8 cellular contexts compared by ENCODE assay signal in genomic region chr19:2477732-2478191, GRCh38. TPM values are rescaled to one million over a fixed set of nuclear protein-coding genes. Genes with fewer than 3 reads are reported as not detected.
DNase-seq lines count a peak whose midpoint lies in the region; ATAC-seq and TF ChIP-seq lines count a peak whose summit lies in the region.

No MANE protein-coding gene starts in this region.

- H3K4me1 Mint-ChIP-seq in central memory CD8-positive, alpha-beta T cell, result peaks cover 33% of the 10 kb centered on the region

- peak overlapping the region; percentile 99 for H3K4me3 Mint-ChIP-seq in central memory CD8-positive, alpha-beta T cell

- no peak for TF ChIP-seq POLR2A in Peyer's patch (IDR thresholded peaks at IDR 0.05)
- TF ChIP-seq POLR2A in lower leg skin (IDR thresholded peaks at IDR 0.05), result no peak

- H3K4me1 ChIP-seq in ES-I3 (ENCODE audit: insufficient read depth, low read length), result no peaks in the 10 kb centered on the region
- H3K4me1 ChIP-seq in Peyer's patch, result peaks cover 3 to 32% (median 12%) of the 10 kb centered on the region in 4 donors
- H3K4me1 ChIP-seq in thymus (ENCODE audit: control insufficient read depth, insufficient read depth, low read length), result peaks cover 19% of the 10 kb centered on the region

- H3K27me3 ChIP-seq in Peyer's patch (no peaks in the 10 kb centered on the region), thymus (ENCODE audit: control insufficient read depth, insufficient read depth) (peaks cover 4% of the 10 kb centered on the region)

- H3K9me3 ChIP-seq in ES-I3 (ENCODE audit: control insufficient read depth, insufficient read depth, low read length) (no peaks in the 10 kb centered on the region), Peyer's patch (peaks cover 0 to under 1% (median 0%) of the 10 kb centered on the region in 4 donors), thymus (ENCODE audit: control insufficient read depth) (peaks cover 2% of the 10 kb centered on the region)

- H3K9me3 Mint-ChIP-seq in central memory CD8-positive, alpha-beta T cell, result no peaks in the 10 kb centered on the region

- WGBS in lower leg skin, 2 donors, result 12% methylated on average over 16 to 21 of the region's 21 CpGs
- 73% methylated on average over 21 of the region's 21 CpGs for WGBS in thymus

- H3K27ac ChIP-seq in Peyer's patch (peak overlapping the region; percentile 78 to 95 (median 90)), thymus (ENCODE audit: low read depth) (no peak overlapping the region)

- no peaks in the 10 kb centered on the region for H3K27me3 Mint-ChIP-seq in central memory CD8-positive, alpha-beta T cell

- peak overlapping the region; percentile 98 for H3K27ac Mint-ChIP-seq in central memory CD8-positive, alpha-beta T cell (ENCODE audit: low read depth)

- H3K9ac ChIP-seq in ES-I3 (ENCODE audit: low read depth, low read length), result peak overlapping the region; percentile 89; the same call in 1 of the 2 replicates

- peak overlapping the region; percentile 68 to 94 (median 84) for H3K4me3 ChIP-seq in Peyer's patch
- H3K4me3 ChIP-seq in lower leg skin (ENCODE audit: low read depth, poor library complexity, severe bottlenecking), result peak overlapping the region; percentile 92
- peak overlapping the region; percentile 63 for H3K4me3 ChIP-seq in thymus (ENCODE audit: low read length)

- DNase-seq in Peyer's patch (peak in 2 of 3 donors; percentile 51 to 69), lower leg skin (ENCODE audit: low spot score in 2 of 2) (no peak), NCI-H1417 treated with DMSO at 0.1 percent for 48 hours (lab: John Stamatoyannopoulos, UW) (no peak), SIG-M5 treated with dmso at 0.1 percent for 504 hours (lab: John Stamatoyannopoulos, UW; ENCODE audit: unreplicated experiment) (no peak), iPS-NIHi7 (ENCODE audit: extremely low spot score) (no peak)
- DNase-seq in central memory CD8-positive, alpha-beta T cell (ENCODE audit: low spot score in 2 of 2), result no peak

- H3K36me3 ChIP-seq in ES-I3 (ENCODE audit: insufficient read depth, low read length) (no peaks in the 10 kb centered on the region), Peyer's patch (no peaks in the 10 kb centered on the region), thymus (ENCODE audit: control insufficient read depth, insufficient read depth) (peaks cover 4% of the 10 kb centered on the region)

- no peak for ATAC-seq in central memory CD8-positive, alpha-beta T cell (replicated peaks; ENCODE audit: extremely low read depth, poor library complexity, severe bottlenecking)

- H3K36me3 Mint-ChIP-seq in central memory CD8-positive, alpha-beta T cell (ENCODE audit: insufficient read depth), result peaks cover 38% of the 10 kb centered on the region

- intact Hi-C loops in lower leg skin (cut with DNase I; ENCODE audit: low total_unique reads), result loop anchor here (5.0 kb wide), 1 partner anchor 65 kb away; no protein-coding TSS in a partner anchor

- TF ChIP-seq CTCF in Peyer's patch (IDR thresholded peaks at IDR 0.05) (no peak), lower leg skin (IDR thresholded peaks at IDR 0.05) (no peak)

RNA-seq across cellular contexts. Expression of gene GADD45B, which starts 1.8 kb away (rescaled TPM):
- 100 to 1,000 TPM in 1 of 4 donors, 10 to 100 TPM in 3; 35.5 to 278 (median 54.9) TPM for total RNA-seq in Peyer's patch
- total RNA-seq in lower leg skin, result 100 to 1,000 TPM in 2 of 4 donors, 10 to 100 TPM in 2; 74.0 to 205 (median 106) TPM
- 161 TPM for polyA plus RNA-seq in thymus

RNA-seq across cellular contexts. Expression of gene LMNB2, which starts 21.0 kb away (rescaled TPM):
- total RNA-seq in Peyer's patch (10 to 100 TPM; 21.0 to 52.8 (median 21.4) TPM), lower leg skin (10 to 100 TPM; 14.4 to 41.8 (median 34.7) TPM)
- polyA plus RNA-seq in thymus, result 13.8 TPM

RNA-seq across cellular contexts. Expression of gene TIMM13, which starts 50.4 kb away (rescaled TPM):
- total RNA-seq in Peyer's patch (10 to 100 TPM; 28.1 to 44.4 (median 44.0) TPM), lower leg skin (10 to 100 TPM; 34.2 to 52.8 (median 44.9) TPM)
- 56.1 TPM for polyA plus RNA-seq in thymus

Comparison
In these comparisons a context has a peak if more than half of its experiments do, and no peak if none do; other contexts are left out.
1. DNase-seq: peak in Peyer's patch (2 of 3); none in central memory CD8-positive, alpha-beta T cell (0 of 2), lower leg skin (0 of 2), NCI-H1417 treated with DMSO at 0.1 percent for 48 hours (single experiment), SIG-M5 treated with dmso at 0.1 percent for 504 hours (single experiment) and iPS-NIHi7 (single experiment).
2. Peak in every context shown above with its lines, with median percentiles within 50 percentile points of each other: H3K4me3 ChIP-seq.